ENCODE assay signal across 32 cellular contexts in the genomic region with DNA sequence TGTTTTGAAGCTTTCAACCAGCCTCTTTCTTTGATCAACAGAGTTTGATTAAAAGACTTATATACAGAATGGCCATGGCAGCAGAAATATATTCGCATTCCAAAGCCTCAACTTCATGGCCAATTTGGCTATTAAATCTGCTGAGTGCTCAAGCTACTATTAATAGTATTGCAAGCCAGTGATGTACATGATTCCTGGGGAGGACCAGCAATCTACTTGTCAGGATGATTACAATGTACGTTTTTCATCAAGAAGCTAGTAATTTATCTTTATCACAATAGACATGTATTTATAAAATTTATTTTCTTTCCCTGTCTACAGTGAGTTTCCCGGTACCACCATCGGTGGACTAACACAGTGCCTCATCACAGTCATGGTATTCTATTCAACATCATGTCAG.
"Had no signal": no experiment of that assay in that cellular context is flagged by ENCODE, and none has a peak within 500 bp of the region (broad histone marks: within the 10 kb centered on the region; RNA-seq: fewer than 3 reads in every experiment).

No MANE protein-coding gene starts in this region.

- H3K4me1 ChIP-seq: adrenal gland, ascending aorta, body of pancreas, breast epithelium had no signal

- H3K9me3 ChIP-seq: adrenal gland, ascending aorta, body of pancreas, breast epithelium had no signal

- H3K4me3 ChIP-seq: adrenal gland, ascending aorta, body of pancreas, breast epithelium, cardiac muscle cell had no signal

- H3K27me3 ChIP-seq: adrenal gland, ascending aorta, body of pancreas, brain microvascular endothelial cell, breast epithelium, cardiac muscle cell had no signal

- ATAC-seq: activated naive CD4-positive, alpha-beta T cell treated with anti-CD3 and anti-CD28 coated beads, Interleukin-2, amount 50 U/mL, for 72 hours; activated naive CD8-positive, alpha-beta T cell treated with anti-CD3 and anti-CD28 coated beads, Interleukin-2, amount 50 U/mL, for 24 hours; activated T-cell treated with anti-CD3 and anti-CD28 coated beads, Interleukin-2, amount 50 U/mL, for 4 hours; activated T-cell treated with anti-CD3 and anti-CD28 coated beads, Interleukin-2, amount 50 U/mL, for 72 hours; activated T-helper 17 cell treated with anti-CD3 and anti-CD28 coated beads, Interleukin-2, amount 50 U/mL, for 72 hours; body of pancreas had no signal

- H3K36me3 ChIP-seq: adrenal gland, ascending aorta, brain microvascular endothelial cell, breast epithelium, cardiac muscle cell had no signal

- H3K27ac ChIP-seq: adrenal gland, ascending aorta, body of pancreas, brain microvascular endothelial cell, breast epithelium, cardiac muscle cell had no signal

- DNase-seq: activated effector memory CD4-positive, alpha-beta T cell treated with anti-CD3 and anti-CD28 coated beads, Interleukin-2, amount 50 U/mL, for 16 hours; activated effector memory CD4-positive, alpha-beta T cell treated with Interleukin-2 at 50 U/mL for 16 hours; activated gamma-delta T cell; activated gamma-delta T cell treated with Interleukin-2 at 50 U/mL for 16 hours; activated naive CD4-positive, alpha-beta T cell; activated naive CD4-positive, alpha-beta T cell treated with anti-CD3 and anti-CD28 coated beads for 36 hours; activated naive CD4-positive, alpha-beta T cell treated with anti-CD3 and anti-CD28 coated beads, Interleukin-2, amount 10 ng/mL, durations not matched to agents 7 days and 5 days; activated naive CD4-positive, alpha-beta T cell treated with anti-CD3 and anti-CD28 coated beads, Interleukin-2, amount 50 U/mL, for 16 hours; activated naive CD4-positive, alpha-beta T cell treated with Interleukin-2 at 50 U/mL for 16 hours; activated naive CD8-positive, alpha-beta T cell treated with anti-CD3 and anti-CD28 coated beads for 36 hours; activated naive CD8-positive, alpha-beta T cell treated with anti-CD3 and anti-CD28 coated beads, Interleukin-2, amount 10 ng/mL, durations not matched to agents 7 days and 5 days; activated naive CD8-positive, alpha-beta T cell treated with anti-CD3 and anti-CD28 coated beads, Interleukin-2, amount 50 U/mL, for 24 hours; activated T-cell treated with anti-CD3 and anti-CD28 coated beads, Interleukin-2, amount 50 U/mL, for 1 hour; activated T-cell treated with anti-CD3 and anti-CD28 coated beads, Interleukin-2, amount 50 U/mL, for 24 hours; activated T-cell treated with anti-CD3 and anti-CD28 coated beads, Interleukin-2, amount 50 U/mL, for 4 hours; activated T-cell treated with anti-CD3 and anti-CD28 coated beads, Interleukin-2, amount 50 U/mL, for 48 hours; activated T-cell treated with anti-CD3 and anti-CD28 coated beads, Interleukin-2, amount 50 U/mL, for 72 hours; adrenal gland; amniotic stem cell; amygdala; anterior cingulate cortex; aorta; body of pancreas; brain microvascular endothelial cell; caudate nucleus; central memory CD4-positive, alpha-beta T cell; cerebellar nuclear complex had no signal
